30 cellular contexts compared by ENCODE assay signal in genomic region chr12:25182765-25183164, GRCh38. TPM values are rescaled to one million over a fixed set of nuclear protein-coding genes. Genes with fewer than 3 reads are reported as not detected.
"Had no signal": no experiment of that assay in that cellular context is flagged by ENCODE, and none has a peak within 500 bp of the region (broad histone marks: within the 10 kb centered on the region; RNA-seq: fewer than 3 reads in every experiment).

No MANE protein-coding gene starts in this region.

- H2AFZ ChIP-seq: hepatocyte had no signal

- H3K9me3 Mint-ChIP-seq: nephron, neural crest cell had no signal

- H3K27me3 ChIP-seq: hepatocyte, pancreas, suprapubic skin, tibial artery, upper lobe of right lung, uterus had no signal

- H3K27me3 Mint-ChIP-seq: naive B cell; stimulated activated naive CD8-positive, alpha-beta T cell treated with anti-CD3 and anti-CD28 coated beads, Interleukin-15, Interleukin-2, amounts not matched to agents 100 ng/mL and 50 ng/mL, for 24 hours had no signal

- FAIRE-seq: pancreas had no signal

- H3K4me3 ChIP-seq: hepatocyte, left ventricle myocardium inferior, lung, pancreas, prostate gland, skin epidermis, suprapubic skin, thoracic aorta, tibial artery, upper lobe of right lung, uterus had no signal

- H3K27ac Mint-ChIP-seq: mesothelial cell of epicardium; naive B cell; nephron; stimulated activated naive CD8-positive, alpha-beta T cell treated with anti-CD3 and anti-CD28 coated beads, Interleukin-15, Interleukin-2, amounts not matched to agents 100 ng/mL and 50 ng/mL, for 24 hours had no signal

- H3K36me3 Mint-ChIP-seq: mesothelial cell of epicardium had no signal

- H3K4me3 Mint-ChIP-seq: mesothelial cell of epicardium; naive B cell; nephron; neural crest cell; stimulated activated naive CD8-positive, alpha-beta T cell treated with anti-CD3 and anti-CD28 coated beads, Interleukin-15, Interleukin-2, amounts not matched to agents 100 ng/mL and 50 ng/mL, for 24 hours had no signal

- H3K4me1 ChIP-seq: pancreas, prostate gland, tibial artery, upper lobe of right lung, uterus had no signal

- H3K79me2 ChIP-seq: hepatocyte had no signal

- H3K4me2 ChIP-seq: hepatocyte had no signal

- H3K27ac ChIP-seq: hepatocyte, left ventricle myocardium inferior, pancreas, prostate gland, skin epidermis, suprapubic skin, thoracic aorta, tibial artery, upper lobe of right lung, uterus had no signal

- H3K9me3 ChIP-seq: left ventricle myocardium inferior, pancreas, prostate gland, thoracic aorta, tibial artery, upper lobe of right lung, uterus had no signal

- ATAC-seq: pancreas, right cardiac atrium, sciatic nerve, upper lobe of right lung had no signal

- H3K4me1 Mint-ChIP-seq: mesothelial cell of epicardium, nephron, neural crest cell had no signal

- DNase-seq: islet precursor cell; left ventricle myocardium inferior; mesendoderm; naive B cell; nucleus accumbens; pancreas; posterior cingulate gyrus; retina; right cardiac atrium; stimulated activated CD4-positive, alpha-beta T cell treated with anti-CD3 and anti-CD28 coated beads, Interleukin-12 subunit alpha, Interleukin-12 subunit beta, amount 100 ng/mL, for 4 hours; stimulated activated CD4-positive, alpha-beta T cell treated with anti-CD3 and anti-CD28 coated beads, Interleukin-15, amount 100 ng/mL, for 24 hours; stimulated activated CD4-positive, alpha-beta T cell treated with anti-CD3 and anti-CD28 coated beads, Interleukin-2, amount 100 ng/mL, for 24 hours; stimulated activated CD4-positive, alpha-beta T cell treated with anti-CD3 and anti-CD28 coated beads, Interleukin-4, amount 100 ng/mL, for 1 hour; stimulated activated naive CD4-positive, alpha-beta T cell; tibial artery; trophoblast cell; upper lobe of right lung; uterus had no signal

- H3K36me3 ChIP-seq: left ventricle myocardium inferior, pancreas, prostate gland, suprapubic skin, thoracic aorta, tibial artery, upper lobe of right lung, uterus had no signal

RNA-seq across cellular contexts. Expression of gene DNAI7, which starts 12.2 kb away (rescaled TPM):
- total RNA-seq: hepatocyte, kidney epithelial cell, thoracic aorta had no signal
- polyA plus RNA-seq: hepatocyte had no signal
